ENCODE assay signal across 9 cellular contexts in the genomic region with DNA sequence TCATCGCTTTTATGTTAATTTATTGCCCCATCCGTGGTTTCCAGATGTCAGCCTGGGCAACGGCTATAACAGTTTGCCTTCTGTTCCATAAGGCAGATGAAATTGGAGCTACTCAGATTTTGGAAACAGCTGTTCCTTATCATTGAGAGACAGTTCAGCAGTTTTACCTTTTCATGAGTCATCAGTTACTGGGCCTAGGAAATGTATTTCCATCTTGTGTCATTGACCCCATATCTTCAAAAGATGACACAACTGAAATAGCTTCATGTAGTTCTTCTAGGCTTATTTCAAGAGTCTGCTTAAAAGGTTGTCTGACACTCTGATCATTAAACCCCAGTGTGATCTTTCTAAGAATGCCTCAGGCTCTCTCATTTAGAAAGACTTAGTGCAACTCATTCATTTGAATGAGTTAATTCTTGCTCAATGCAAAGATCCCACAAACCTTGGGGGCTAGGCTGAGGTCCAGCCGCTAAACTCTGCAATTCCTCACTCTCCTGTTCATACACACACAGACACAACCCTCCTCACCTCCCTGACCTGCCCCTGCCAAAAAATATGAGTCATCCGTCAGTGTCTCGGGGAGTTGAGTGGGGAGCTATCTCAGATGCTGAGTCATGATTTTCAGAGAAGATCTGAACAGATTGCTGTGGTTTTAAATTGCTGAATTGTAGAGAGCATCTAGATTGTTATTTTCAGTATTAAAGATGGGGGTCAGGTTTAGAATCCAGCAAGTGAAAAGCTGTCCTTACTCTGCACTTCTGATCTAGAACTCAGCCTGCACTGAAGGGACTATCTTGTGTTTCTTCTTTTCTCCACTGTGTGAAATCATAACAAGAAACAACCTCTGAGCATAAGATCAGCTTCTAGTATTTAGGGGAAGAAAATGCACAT.
DNase-seq lines count a peak whose midpoint lies in the region; FAIRE-seq and TF ChIP-seq lines count a peak whose summit lies in the region.
"Had no signal": no experiment of that assay in that cellular context is flagged by ENCODE, and none has a peak within 500 bp of the region (broad histone marks: within the 10 kb centered on the region; RNA-seq: fewer than 3 reads in every experiment).

No MANE protein-coding gene starts in this region.

- TF ChIP-seq CTCF in ovary (IDR thresholded peaks at IDR 0.05) (no peak), stomach (IDR thresholded peaks at IDR 0.05) (no peak)

- H3K27me3 ChIP-seq in small intestine (ENCODE audit: control insufficient read depth in 2 of 2, insufficient read depth in 2 of 2, low read length in 2 of 2) (no peaks in the 10 kb centered on the region), ovary (no peaks in the 10 kb centered on the region), stomach (no peaks in the 10 kb centered on the region)

- peak; percentile 99 for DNase-seq in EL
- peak; percentile 90 for DNase-seq in H4 (ENCODE audit: low spot score)
- DNase-seq in NCI-H1694 treated with DMSO at 0.1 percent for 48 hours (lab: John Stamatoyannopoulos, UW) = peak; percentile 51
- peak; percentile 15 for DNase-seq in activated CD8-positive, alpha-beta memory T cell treated with anti-CD3 and anti-CD28 coated beads, Interleukin-2, amount 50 U/mL, for 24 hours (ENCODE audit: extremely low read depth)
- peak; percentile 80 for DNase-seq in foreskin melanocyte
- DNase-seq in small intestine = peak; percentile 42
- no peak for DNase-seq in ovary
- DNase-seq in stomach = no peak

- H3K27ac ChIP-seq in small intestine (ENCODE audit: low read depth in 1 of 2, low read length in 1 of 2) = peak overlapping the region in 1 of 2 donors; percentile 17
- no peak overlapping the region for H3K27ac ChIP-seq in ovary
- H3K27ac ChIP-seq in stomach = no peak overlapping the region
- H3K27ac ChIP-seq: VCaP had no signal

- no peaks in the 10 kb centered on the region for H3K4me1 ChIP-seq in small intestine (ENCODE audit: control insufficient read depth in 2 of 2, insufficient read depth in 1 of 2, low read depth in 1 of 2, low read length in 1 of 2)
- H3K4me1 ChIP-seq in ovary (ENCODE audit: insufficient read depth) = peaks cover 9% of the 10 kb centered on the region
- peaks cover 10 to 20% (median 15%) of the 10 kb centered on the region in 4 donors for H3K4me1 ChIP-seq in stomach

- 37 to 44% (median 41%) methylated on average over 6 of the region's 6 CpGs for WGBS in small intestine, 3 donors
- 22 to 26% (median 24%) methylated on average over 6 of the region's 6 CpGs for WGBS in ovary, 3 donors
- WGBS in stomach, 5 donors = 43 to 64% (median 54%) methylated on average over 6 of the region's 6 CpGs

- H3K4me3 ChIP-seq in small intestine (ENCODE audit: low read depth in 1 of 2, low read length in 2 of 2) = no peak overlapping the region
- no peak overlapping the region for H3K4me3 ChIP-seq in ovary
- no peak overlapping the region for H3K4me3 ChIP-seq in stomach

- intact Hi-C loops in ovary (cut with DNase I) (no loop called here), stomach (cut with DNase I; ENCODE audit: low total_unique reads) (no loop called here)

- TF ChIP-seq POLR2A in ovary (IDR thresholded peaks at IDR 0.05) (no peak), stomach (IDR thresholded peaks at IDR 0.05) (no peak)

- TF ChIP-seq EP300 in ovary (IDR thresholded peaks at IDR 0.05) = no peak
- TF ChIP-seq EP300 in stomach (IDR thresholded peaks at IDR 0.05) = no peak

- no peak for FAIRE-seq in small intestine (lab: Jason Lieb, UNC)

- H3K36me3 ChIP-seq in small intestine (ENCODE audit: control insufficient read depth in 2 of 2, insufficient read depth in 2 of 2, low read length in 2 of 2) (peaks cover 4 to 16% of the 10 kb centered on the region in 2 donors), ovary (no peaks in the 10 kb centered on the region), stomach (peaks cover 16 to 42% (median 36%) of the 10 kb centered on the region in 4 donors)

- H3K9me3 ChIP-seq in small intestine (ENCODE audit: control insufficient read depth, low read depth) (no peaks in the 10 kb centered on the region), ovary (no peaks in the 10 kb centered on the region), stomach (no peaks in the 10 kb centered on the region)

Comparison
In these comparisons a context has a peak if more than half of its experiments do, and no peak if none do; other contexts are left out.
1. DNase-seq: peak in EL (single experiment), H4 (single experiment), NCI-H1694 treated with DMSO at 0.1 percent for 48 hours (single experiment), activated CD8-positive, alpha-beta memory T cell treated with anti-CD3 and anti-CD28 coated beads, Interleukin-2, amount 50 U/mL, for 24 hours (single experiment), foreskin melanocyte (single experiment) and small intestine (single experiment); none in ovary (0 of 5) and stomach (single experiment).